Comparison of ENCODE assay signal across 18 cellular contexts in the genomic region with DNA sequence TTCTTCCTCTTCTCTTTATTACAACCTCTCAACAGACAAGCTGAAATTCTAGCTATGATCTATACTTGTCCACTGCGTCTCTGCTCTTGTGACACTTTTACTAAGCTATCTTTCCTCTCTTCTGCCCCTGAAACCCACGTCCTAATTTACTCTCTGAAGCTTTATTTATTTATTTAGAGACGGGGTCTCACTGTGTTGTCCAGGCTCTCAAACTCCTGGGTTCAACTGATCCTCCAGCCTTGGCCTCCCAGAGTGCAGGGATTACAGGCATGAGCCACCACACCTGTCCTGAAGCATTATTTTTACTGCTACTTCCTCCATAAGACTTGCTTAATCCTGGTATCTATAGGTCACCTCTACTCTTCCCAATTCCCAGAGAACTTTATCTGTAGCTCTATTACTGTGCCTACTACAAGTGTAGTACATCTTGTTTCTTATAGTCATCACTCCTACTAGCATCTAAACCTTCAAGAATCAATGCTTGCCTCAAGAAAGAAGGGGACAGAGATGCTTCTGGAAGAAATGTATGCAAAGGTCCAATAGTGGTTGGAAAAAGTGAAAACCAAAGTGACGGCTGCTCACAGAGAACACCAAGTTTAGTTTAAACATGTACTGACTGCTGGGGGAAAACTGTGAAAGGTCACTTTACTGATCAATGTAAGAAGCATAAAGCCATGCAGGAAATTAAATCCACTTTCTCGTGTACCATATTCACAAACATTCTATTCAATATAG.
"Had no signal": no experiment of that assay in that cellular context is flagged by ENCODE, and none has a peak within 500 bp of the region (broad histone marks: within the 10 kb centered on the region; RNA-seq: fewer than 3 reads in every experiment).

No MANE protein-coding gene starts in this region.

- H3K27me3 Mint-ChIP-seq: activated B cell treated with CpG ODN at 0.5 μM for 24 hours had no signal

- ATAC-seq: left lung, sciatic nerve had no signal

- H3K27ac ChIP-seq: adrenal gland, colonic mucosa, esophagus squamous epithelium, hepatocyte, left lung, spleen, vagina had no signal

- H3K9me3 Mint-ChIP-seq: activated B cell treated with CpG ODN at 0.5 μM for 24 hours; activated naive CD4-positive, alpha-beta T cell treated with anti-CD3 and anti-CD28 coated beads for 36 hours; nephron progenitor cell had no signal

- H3K9me3 ChIP-seq: adrenal gland, colonic mucosa, esophagus squamous epithelium, left lung, spleen, tibial nerve, vagina had no signal

- DNase-seq: activated B cell treated with CpG ODN at 0.5 μM for 24 hours; activated CD4-positive, alpha-beta T cell treated with anti-CD3 and anti-CD28 coated beads for 48 hours; activated CD8-positive, alpha-beta memory T cell treated with anti-CD3 and anti-CD28 coated beads for 24 hours; activated naive CD4-positive, alpha-beta T cell treated with anti-CD3 and anti-CD28 coated beads for 36 hours; adrenal gland; caudate nucleus; colonic mucosa; esophagus squamous epithelium; left lung; mammary epithelial cell; nephron progenitor cell; spleen had no signal

- H3K27ac Mint-ChIP-seq: activated B cell treated with CpG ODN at 0.5 μM for 24 hours; activated naive CD4-positive, alpha-beta T cell treated with anti-CD3 and anti-CD28 coated beads for 36 hours; nephron progenitor cell had no signal

- FAIRE-seq: endothelial cell of umbilical vein, keratinocyte had no signal

- H3K36me3 ChIP-seq: adrenal gland, colonic mucosa, esophagus squamous epithelium, left lung, spleen, tibial nerve, vagina had no signal

- H2AFZ ChIP-seq: hepatocyte had no signal

- H3K4me2 ChIP-seq: hepatocyte had no signal

- H3K4me3 ChIP-seq: adrenal gland, colonic mucosa, esophagus squamous epithelium, hepatocyte, left lung, spleen, tibial nerve, vagina had no signal

- H3K27me3 ChIP-seq: adrenal gland, colonic mucosa, esophagus squamous epithelium, hepatocyte, left lung, spleen, tibial nerve, vagina had no signal

- H3K4me3 Mint-ChIP-seq: activated B cell treated with CpG ODN at 0.5 μM for 24 hours; activated naive CD4-positive, alpha-beta T cell treated with anti-CD3 and anti-CD28 coated beads for 36 hours; nephron progenitor cell had no signal

- H3K4me1 ChIP-seq: colonic mucosa had no signal
